In genomic region chr1:221696740-221697461, GRCh38 we compare ENCODE assay signal across 24 cellular contexts. TPM values are rescaled to one million over a fixed set of nuclear protein-coding genes. Genes with fewer than 3 reads are reported as not detected.
DNase-seq lines count a peak whose midpoint lies in the region; ATAC-seq and TF ChIP-seq lines count a peak whose summit lies in the region.
"Had no signal": no experiment of that assay in that cellular context is flagged by ENCODE, and none has a peak within 500 bp of the region (broad histone marks: within the 10 kb centered on the region; RNA-seq: fewer than 3 reads in every experiment).

No MANE protein-coding gene starts in this region.

- no TSS peak for BruUV-seq in PC-9 (replicated peaks; lab: Mats Ljungman, UMichigan)

- no peak for TF ChIP-seq POLR2A in spleen (IDR thresholded peaks at IDR 0.05)

- H3K4me3 Mint-ChIP-seq in natural killer cell (peak overlapping the region; percentile 8), T-helper 17 cell (no peak overlapping the region)
- H3K4me3 Mint-ChIP-seq in natural killer cell treated with Interleukin-12 subunit alpha and Interleukin-12 subunit beta and Interleukin-15 and Interleukin-18, amount 100 ng/mL, for 72 hours: no peak overlapping the region
- H3K4me3 Mint-ChIP-seq: CD4-positive, CD25-positive, alpha-beta regulatory T cell; IgD-negative memory B cell had no signal

- POLR2A ChIA-PET in PC-9 (lab: Charles Lee; ENCODE audit: unreplicated experiment): no interaction called here

- DNase-seq in natural killer cell (no peak), NOMO-1 (lab: John Stamatoyannopoulos, UW; ENCODE audit: unreplicated experiment in 2 of 2) (peak; percentile 13 to 51), T-helper 17 cell (no peak), PC-9 (no peak), COLO829 (ENCODE audit: low spot score) (no peak), spleen (no peak)
- DNase-seq in natural killer cell treated with Interleukin-12 subunit alpha and Interleukin-12 subunit beta and Interleukin-15 and Interleukin-18, amount 100 ng/mL, for 72 hours (ENCODE audit: low spot score): no peak
- DNase-seq: 8988T; ACHN; BE2C; CD4-positive, CD25-positive, alpha-beta regulatory T cell; COR-L47; DMS53; GOT3; NCI-H1694; NCI-H2029 treated with DMSO at 0.1 percent for 48 hours; NCI-H446 treated with DMSO at 0.1 percent for 48 hours; NCI-H526; T-helper 1 cell had no signal

- H3K9me2 ChIP-seq in PC-9 (ENCODE audit: insufficient read depth): no peaks in the 10 kb centered on the region

- CTCF ChIA-PET in PC-9 (lab: Charles Lee): no interaction called here

- H3K4me1 ChIP-seq in PC-9 (replicated peaks; ENCODE audit: insufficient read depth): no peaks in the 10 kb centered on the region
- peaks cover 0 to 6% (median 0%) of the 10 kb centered on the region in 6 donors for H3K4me1 ChIP-seq in spleen
- H3K4me1 ChIP-seq: BE2C had no signal

- H3K27me3 Mint-ChIP-seq in natural killer cell (ENCODE audit: low read depth in 2 of 2): no peaks in the 10 kb centered on the region
- no peaks in the 10 kb centered on the region for H3K27me3 Mint-ChIP-seq in natural killer cell treated with Interleukin-12 subunit alpha and Interleukin-12 subunit beta and Interleukin-15 and Interleukin-18, amount 100 ng/mL, for 72 hours
- H3K27me3 Mint-ChIP-seq in T-helper 17 cell: no peaks in the 10 kb centered on the region
- H3K27me3 Mint-ChIP-seq: CD4-positive, CD25-positive, alpha-beta regulatory T cell; IgD-negative memory B cell had no signal

- no peaks in the 10 kb centered on the region for H4K20me1 ChIP-seq in PC-9 (ENCODE audit: insufficient read depth)

- H3K36me3 ChIP-seq in PC-9 (ENCODE audit: low read depth) (no peaks in the 10 kb centered on the region), spleen (peaks cover 0 to 9% (median 4%) of the 10 kb centered on the region in 6 donors)

- peaks cover 6% of the 10 kb centered on the region for H3K36me3 Mint-ChIP-seq in natural killer cell
- H3K36me3 Mint-ChIP-seq in natural killer cell treated with Interleukin-12 subunit alpha and Interleukin-12 subunit beta and Interleukin-15 and Interleukin-18, amount 100 ng/mL, for 72 hours: peaks cover 36% of the 10 kb centered on the region
- H3K36me3 Mint-ChIP-seq in T-helper 17 cell (ENCODE audit: low read depth): peaks cover 3% of the 10 kb centered on the region

- no peaks in the 10 kb centered on the region for H3K9me3 Mint-ChIP-seq in natural killer cell
- H3K9me3 Mint-ChIP-seq in natural killer cell treated with Interleukin-12 subunit alpha and Interleukin-12 subunit beta and Interleukin-15 and Interleukin-18, amount 100 ng/mL, for 72 hours: no peaks in the 10 kb centered on the region
- H3K9me3 Mint-ChIP-seq: IgD-negative memory B cell had no signal

- H3F3A ChIP-seq in PC-9 (ENCODE audit: insufficient read depth, low read depth): no peaks in the 10 kb centered on the region

- WGBS in spleen, 5 donors: 82 to 95% (median 91%) methylated on average over 3 of the region's 3 CpGs

- no peak for TF ChIP-seq CTCF in natural killer cell (IDR thresholded peaks at IDR 0.05)
- no peak for TF ChIP-seq CTCF in PC-9 (conservative IDR thresholded peaks at IDR 0.05)
- TF ChIP-seq CTCF in spleen (IDR thresholded peaks at IDR 0.05 in 8 of 11, conservative IDR thresholded peaks at IDR 0.05 in 3 of 11): no peak

- no peaks in the 10 kb centered on the region for H3K79me2 ChIP-seq in PC-9 (ENCODE audit: low read depth)

- peak overlapping the region in 1 of 2 donors; percentile 43 for H3K27ac Mint-ChIP-seq in natural killer cell
- peak overlapping the region in 1 of 2 donors; percentile 8 for H3K27ac Mint-ChIP-seq in natural killer cell treated with Interleukin-12 subunit alpha and Interleukin-12 subunit beta and Interleukin-15 and Interleukin-18, amount 100 ng/mL, for 72 hours
- H3K27ac Mint-ChIP-seq in T-helper 17 cell: peak overlapping the region; percentile 79
- H3K27ac Mint-ChIP-seq: CD4-positive, CD25-positive, alpha-beta regulatory T cell; IgD-negative memory B cell had no signal

- no peak overlapping the region for H3K27ac ChIP-seq in PC-9
- no peak overlapping the region for H3K27ac ChIP-seq in spleen
- H3K27ac ChIP-seq: KMS-11 had no signal

- no peak for ATAC-seq in natural killer cell
- ATAC-seq in natural killer cell treated with Interleukin-12 subunit alpha and Interleukin-12 subunit beta and Interleukin-15 and Interleukin-18, amount 100 ng/mL, for 72 hours: no peak
- no peak for ATAC-seq in T-helper 17 cell
- ATAC-seq: PC-3, Right ventricle myocardium inferior had no signal

- H3K4me3 ChIP-seq in PC-9: no peak overlapping the region
- no peak overlapping the region for H3K4me3 ChIP-seq in spleen

- intact Hi-C loops in natural killer cell (cut with micrococcal nuclease) (no loop called here), PC-9 (cut with micrococcal nuclease; ENCODE audit: unreplicated experiment) (no loop called here), spleen (cut with DNase I; ENCODE audit: low total_unique reads) (no loop called here)

- H3K27me3 ChIP-seq in PC-9 (ENCODE audit: insufficient read depth, low read depth) (no peaks in the 10 kb centered on the region), spleen (replicated peaks in 1 of 7) (no peaks in the 10 kb centered on the region)
- H3K27me3 ChIP-seq: BE2C had no signal

- H3K4me1 Mint-ChIP-seq in natural killer cell (peaks cover 23% of the 10 kb centered on the region in 2 donors), T-helper 17 cell (peaks cover 11% of the 10 kb centered on the region)
- peaks cover 26 to 36% of the 10 kb centered on the region in 2 donors for H3K4me1 Mint-ChIP-seq in natural killer cell treated with Interleukin-12 subunit alpha and Interleukin-12 subunit beta and Interleukin-15 and Interleukin-18, amount 100 ng/mL, for 72 hours (ENCODE audit: low read depth in 2 of 2)
- H3K4me1 Mint-ChIP-seq: IgD-negative memory B cell had no signal

- H3K4me2 ChIP-seq in PC-9: no peak overlapping the region
- H3K4me2 ChIP-seq: KMS-11 had no signal

- H3K9me3 ChIP-seq in T-helper 17 cell (ENCODE audit: control insufficient read depth, low read length, poor library complexity, severe bottlenecking): no peaks in the 10 kb centered on the region
- no peaks in the 10 kb centered on the region for H3K9me3 ChIP-seq in PC-9 (ENCODE audit: insufficient read depth, low read depth)
- peaks cover 0 to 15% (median 8%) of the 10 kb centered on the region in 8 donors for H3K9me3 ChIP-seq in spleen
- H3K9me3 ChIP-seq: BE2C had no signal

- H2AFZ ChIP-seq in PC-9: no peak overlapping the region

RNA-seq across cellular contexts. Expression of gene DUSP10, which starts 45.0 kb away (rescaled TPM):
- total RNA-seq in natural killer cell (100 to 1,000 TPM; 109 to 231 (median 210) TPM), T-helper 17 cell (100 to 1,000 TPM in 1 of 2 donors, 10 to 100 TPM in 1; 95.6 to 107 TPM), PC-9 (2021) (7.0 and 8.7 TPM in 2 replicates), spleen (10 to 100 TPM in 1 of 7 donors, 1 to 10 TPM in 6; 6.6 to 11.9 (median 7.6) TPM)
- 10 to 100 TPM; 43.3 to 85.2 TPM for total RNA-seq in natural killer cell treated with Interleukin-12 subunit alpha and Interleukin-12 subunit beta and Interleukin-15 and Interleukin-18, amount 100 ng/mL, for 72 hours
- 1 to 10 TPM; 3.4 to 7.4 (median 4.4) TPM for polyA plus RNA-seq in spleen
- total RNA-seq: G401 had no signal

Comparison
In these comparisons a context has a peak if more than half of its experiments do, and no peak if none do; other contexts are left out.
1. DNase-seq: peak in NOMO-1 (2 of 2); none in natural killer cell (single experiment), natural killer cell treated with Interleukin-12 subunit alpha and Interleukin-12 subunit beta and Interleukin-15 and Interleukin-18, amount 100 ng/mL, for 72 hours (single experiment), T-helper 17 cell (0 of 3), PC-9 (0 of 2), COLO829 (single experiment) and spleen (single experiment).